Comparison of ENCODE assay signal across 17 cellular contexts in genomic region chr9:98647236-98647635, GRCh38.
"Had no signal": no experiment of that assay in that cellular context is flagged by ENCODE, and none has a peak within 500 bp of the region (broad histone marks: within the 10 kb centered on the region; RNA-seq: fewer than 3 reads in every experiment).

No MANE protein-coding gene starts in this region.

- DNase-seq: colonic mucosa; cortex of kidney; dermis blood vessel endothelial cell; effector CD8-positive, alpha-beta T cell; effector memory CD4-positive, alpha-beta T cell; effector memory CD8-positive, alpha-beta T cell; endodermal cell; erythroblast; esophagus squamous epithelium; foreskin fibroblast; foreskin keratinocyte; foreskin melanocyte; gastrocnemius medialis; glutamatergic neuron; head of caudate nucleus; heart left ventricle; heart right ventricle had no signal
